ENCODE assay signal across 11 cellular contexts in the genomic region with DNA sequence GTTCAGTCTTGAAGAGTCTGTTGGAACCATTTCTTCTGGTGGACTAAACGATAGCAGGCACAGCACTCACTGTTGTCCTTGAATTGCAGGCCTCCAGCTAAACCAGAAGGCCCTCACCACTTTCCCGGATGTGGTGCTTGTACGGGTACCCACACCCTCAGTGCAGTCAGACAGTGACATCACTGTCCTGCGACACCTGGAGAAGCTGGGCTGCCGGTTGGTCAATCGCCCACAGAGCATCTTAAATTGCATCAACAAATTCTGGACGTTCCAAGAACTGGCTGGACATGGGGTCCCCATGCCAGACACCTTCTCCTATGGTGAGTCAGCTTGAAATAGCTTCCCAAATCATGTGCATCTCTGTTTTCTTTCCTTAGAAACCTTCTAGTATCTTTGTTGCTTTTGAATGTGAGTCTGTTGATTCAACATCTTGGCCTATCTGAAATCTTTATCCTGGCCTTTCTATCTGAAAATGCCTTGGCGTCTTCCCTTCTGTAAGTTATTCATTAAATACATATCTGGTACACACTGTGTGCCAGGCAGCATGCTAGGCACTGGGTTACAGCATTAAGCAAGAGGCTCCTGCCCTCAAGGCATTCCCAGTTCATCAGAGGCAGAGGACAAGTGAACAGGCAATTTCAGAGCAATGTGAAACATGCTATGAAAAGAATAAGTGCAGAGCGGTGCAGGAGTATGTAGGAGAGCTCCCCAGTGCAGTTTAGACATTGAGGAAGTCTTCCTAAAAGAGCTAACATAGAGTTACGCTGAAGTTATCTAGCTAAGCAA. TPM values are rescaled to one million over a fixed set of nuclear protein-coding genes. Genes with fewer than 3 reads are reported as not detected.
"Had no signal": no experiment of that assay in that cellular context is flagged by ENCODE, and none has a peak within 500 bp of the region (broad histone marks: within the 10 kb centered on the region; RNA-seq: fewer than 3 reads in every experiment).

No MANE protein-coding gene starts in this region.

- H3K9me3 ChIP-seq: HAP-1 had no signal

- H3K9ac ChIP-seq: GM23248, KMS-11 had no signal

- H3K4me1 ChIP-seq: HAP-1 had no signal

- H3K4me2 ChIP-seq: KMS-11 had no signal

- ATAC-seq: HCT116 had no signal

- H3K36me3 ChIP-seq: HAP-1 had no signal

- FAIRE-seq: HTR-8/SVneo had no signal

- DNase-seq: GM23248, GOT3, H7, HFFc6, IMR-90, KBM-7 had no signal

- H3K4me3 ChIP-seq: GM23248, HAP-1 had no signal

- H2AFZ ChIP-seq: GM23248 had no signal

- H3K27ac ChIP-seq: GM23248, HL-60, KMS-11 had no signal

- H3K4me3 Mint-ChIP-seq: HFFc6 had no signal

- H3K27ac Mint-ChIP-seq: HFFc6 had no signal

RNA-seq across cellular contexts. Expression of a gene that starts 18.9 kb away (rescaled TPM):
- total RNA-seq: HFFc6, IMR-90 had no signal
- polyA plus RNA-seq: IMR-90 had no signal
